Comparison of ENCODE assay signal across 9 cellular contexts in genomic region chr7:584122-584465, GRCh38.
DNase-seq lines count a peak whose midpoint lies in the region; ATAC-seq and TF ChIP-seq lines count a peak whose summit lies in the region.
"Had no signal": no experiment of that assay in that cellular context is flagged by ENCODE, and none has a peak within 500 bp of the region (broad histone marks: within the 10 kb centered on the region; RNA-seq: fewer than 3 reads in every experiment).

No MANE protein-coding gene starts in this region.

- H3K4me1 Mint-ChIP-seq in activated CD8-positive, alpha-beta T cell treated with anti-CD3 and anti-CD28 coated beads, Interleukin-2, amount 10 ng/mL, durations not matched to agents 7 days and 5 days (ENCODE audit: low read depth): peaks cover 37% of the 10 kb centered on the region

- peak; percentile 94 for ATAC-seq in activated CD8-positive, alpha-beta T cell treated with anti-CD3 and anti-CD28 coated beads, Interleukin-2, amount 10 ng/mL, durations not matched to agents 7 days and 5 days
- ATAC-seq in HG02571 (IDR thresholded peaks at IDR 0.05; ENCODE audit: unreplicated experiment) (no peak), Right ventricle myocardium superior (ENCODE audit: poor library complexity) (no peak), GM18907 (IDR thresholded peaks at IDR 0.05; ENCODE audit: unreplicated experiment) (no peak)

- H3K4me1 ChIP-seq in Karpas-422 (ENCODE audit: low read length): 0 out of 2 replicates have a peak, but pooled peaks cover 5% of the 10 kb centered on the region

- POLR2A ChIA-PET in activated CD8-positive, alpha-beta T cell treated with anti-CD3 and anti-CD28 coated beads, Interleukin-2, amount 10 ng/mL, durations not matched to agents 7 days and 5 days (lab: Charles Lee): interaction anchor here (0.5 to 3.4 kb wide), 5 partner anchors 11 to 34 kb away, joined by 3 to 35 read pairs (median 11); no protein-coding TSS in a partner anchor

- H3K9ac ChIP-seq in Karpas-422 (ENCODE audit: low read length): no peak overlapping the region

- intact Hi-C loops in Right ventricle myocardium superior (cut with DNase I): no loop called here

- H3K27ac ChIP-seq in KOPT-K1 (ENCODE audit: low read depth, low read length, poor library complexity, severe bottlenecking) (peak overlapping the region; percentile 77), Karpas-422 (ENCODE audit: low read length) (no peak overlapping the region)

- DNase-seq in activated CD8-positive, alpha-beta T cell treated with anti-CD3 and anti-CD28 coated beads, Interleukin-2, amount 10 ng/mL, durations not matched to agents 7 days and 5 days: peak; percentile 93
- peak; percentile 9 for DNase-seq in epithelial cell of esophagus (ENCODE audit: low read depth)
- DNase-seq in stimulated activated CD8-positive, alpha-beta memory T cell treated with anti-CD3 and anti-CD28 coated beads, Interleukin-15, amount 100 ng/mL, for 1 hour (ENCODE audit: low read depth): peak; percentile 74
- DNase-seq in Karpas-422: no peak
- DNase-seq in Right ventricle myocardium superior: no peak
- DNase-seq: NCI-H774 had no signal

- no peak overlapping the region for H2AFZ ChIP-seq in Karpas-422 (ENCODE audit: low read length)

- TF ChIP-seq CTCF in epithelial cell of esophagus (IDR thresholded peaks at IDR 0.05; ENCODE audit: insufficient read depth, low read depth, low read length, missing control alignments): no peak

- no peaks in the 10 kb centered on the region for H3K27me3 Mint-ChIP-seq in activated CD8-positive, alpha-beta T cell treated with anti-CD3 and anti-CD28 coated beads, Interleukin-2, amount 10 ng/mL, durations not matched to agents 7 days and 5 days (ENCODE audit: low read depth)

- peaks cover 67% of the 10 kb centered on the region for H3K36me3 Mint-ChIP-seq in activated CD8-positive, alpha-beta T cell treated with anti-CD3 and anti-CD28 coated beads, Interleukin-2, amount 10 ng/mL, durations not matched to agents 7 days and 5 days (ENCODE audit: low read depth)

- no peak overlapping the region for H3K4me2 ChIP-seq in Karpas-422 (ENCODE audit: low read depth, low read length, poor library complexity, severe bottlenecking)

- no peaks in the 10 kb centered on the region for H3K27me3 ChIP-seq in Karpas-422 (ENCODE audit: low read length)

- no peaks in the 10 kb centered on the region for H3K9me2 ChIP-seq in Karpas-422 (replicated peaks; ENCODE audit: insufficient read depth, low read length)

- H3K9me3 ChIP-seq in KOPT-K1 (ENCODE audit: insufficient read depth, low read length, poor library complexity, severe bottlenecking): peaks cover 13% of the 10 kb centered on the region
- H3K9me3 ChIP-seq in Karpas-422 (ENCODE audit: low read length): no peaks in the 10 kb centered on the region; the same call in 1 of the 2 replicates

- CTCF ChIA-PET in activated CD8-positive, alpha-beta T cell treated with anti-CD3 and anti-CD28 coated beads, Interleukin-2, amount 10 ng/mL, durations not matched to agents 7 days and 5 days (lab: Charles Lee): no interaction called here

- no peak overlapping the region for H3K4me3 ChIP-seq in epithelial cell of esophagus (ENCODE audit: low read length)
- no peak overlapping the region for H3K4me3 ChIP-seq in Karpas-422 (ENCODE audit: low read length)

- peak overlapping the region; percentile 79 for H3K4me3 Mint-ChIP-seq in activated CD8-positive, alpha-beta T cell treated with anti-CD3 and anti-CD28 coated beads, Interleukin-2, amount 10 ng/mL, durations not matched to agents 7 days and 5 days

- no peaks in the 10 kb centered on the region for H4K20me1 ChIP-seq in Karpas-422 (ENCODE audit: insufficient read depth, low read depth, low read length)

- no peaks in the 10 kb centered on the region for H3K79me2 ChIP-seq in Karpas-422 (ENCODE audit: low read length)

- peak overlapping the region; percentile 92 for H3K27ac Mint-ChIP-seq in activated CD8-positive, alpha-beta T cell treated with anti-CD3 and anti-CD28 coated beads, Interleukin-2, amount 10 ng/mL, durations not matched to agents 7 days and 5 days

- H3K36me3 ChIP-seq in KOPT-K1 (ENCODE audit: insufficient read depth, low read length): peaks cover 66% of the 10 kb centered on the region; the same call in 1 of the 2 replicates
- peaks cover 15% of the 10 kb centered on the region for H3K36me3 ChIP-seq in Karpas-422 (ENCODE audit: insufficient read depth, low read length)

- peaks cover 8% of the 10 kb centered on the region for H3K9me3 Mint-ChIP-seq in activated CD8-positive, alpha-beta T cell treated with anti-CD3 and anti-CD28 coated beads, Interleukin-2, amount 10 ng/mL, durations not matched to agents 7 days and 5 days (ENCODE audit: insufficient read depth)

Comparison
In these comparisons a context has a peak if more than half of its experiments do, and no peak if none do; other contexts are left out.
1. DNase-seq: peak in activated CD8-positive, alpha-beta T cell treated with anti-CD3 and anti-CD28 coated beads, Interleukin-2, amount 10 ng/mL, durations not matched to agents 7 days and 5 days (single experiment), epithelial cell of esophagus (single experiment) and stimulated activated CD8-positive, alpha-beta memory T cell treated with anti-CD3 and anti-CD28 coated beads, Interleukin-15, amount 100 ng/mL, for 1 hour (single experiment); none in Karpas-422 (single experiment) and Right ventricle myocardium superior (single experiment).